16 cellular contexts compared by ENCODE assay signal in genomic region chr16:4680673-4681470, GRCh38. TPM values are rescaled to one million over a fixed set of nuclear protein-coding genes. Genes with fewer than 3 reads are reported as not detected.
DNase-seq lines count a peak whose midpoint lies in the region; ATAC-seq, FAIRE-seq and TF ChIP-seq lines count a peak whose summit lies in the region.
"Had no signal": no experiment of that assay in that cellular context is flagged by ENCODE, and none has a peak within 500 bp of the region (broad histone marks: within the 10 kb centered on the region; RNA-seq: fewer than 3 reads in every experiment).

No MANE protein-coding gene starts in this region.

- H3K36me3 Mint-ChIP-seq in MCF 10A (ENCODE audit: insufficient read depth, unreplicated experiment): peaks cover 60% of the 10 kb centered on the region
- peaks cover 62% of the 10 kb centered on the region for H3K36me3 Mint-ChIP-seq in stimulated activated effector memory CD8-positive, alpha-beta T cell treated with anti-CD3 and anti-CD28 coated beads, Interleukin-12 subunit alpha, Interleukin-12 subunit beta, amount 100 ng/mL, for 72 hours

- no peak for FAIRE-seq in kidney (lab: Jason Lieb, UNC)
- FAIRE-seq: endothelial cell of umbilical vein had no signal

- H3K9me3 Mint-ChIP-seq in MCF 10A (ENCODE audit: unreplicated experiment): no peaks in the 10 kb centered on the region
- H3K9me3 Mint-ChIP-seq in stimulated activated effector memory CD8-positive, alpha-beta T cell treated with anti-CD3 and anti-CD28 coated beads, Interleukin-12 subunit alpha, Interleukin-12 subunit beta, amount 100 ng/mL, for 72 hours: no peaks in the 10 kb centered on the region
- H3K9me3 Mint-ChIP-seq: activated T-cell treated with anti-CD3 and anti-CD28 coated beads, Interleukin-2, amount 50 U/mL, for 4 hours had no signal

- H3K4me3 Mint-ChIP-seq in MCF 10A (ENCODE audit: unreplicated experiment): peak overlapping the region; percentile 79
- no peak overlapping the region for H3K4me3 Mint-ChIP-seq in stimulated activated effector memory CD8-positive, alpha-beta T cell treated with anti-CD3 and anti-CD28 coated beads, Interleukin-12 subunit alpha, Interleukin-12 subunit beta, amount 100 ng/mL, for 72 hours
- H3K4me3 Mint-ChIP-seq: activated T-cell treated with anti-CD3 and anti-CD28 coated beads, Interleukin-2, amount 50 U/mL, for 4 hours had no signal

- H3K4me3 ChIP-seq in LNCaP clone FGC (ENCODE audit: low read depth, low read length): peak overlapping the region; percentile 75
- peak overlapping the region in 1 of 2 donors; percentile 52 for H3K4me3 ChIP-seq in kidney (ENCODE audit: low read length in 2 of 2)

- ATAC-seq in stimulated activated effector memory CD8-positive, alpha-beta T cell treated with anti-CD3 and anti-CD28 coated beads, Interleukin-12 subunit alpha, Interleukin-12 subunit beta, amount 100 ng/mL, for 72 hours: no peak
- ATAC-seq in GM18517 (IDR thresholded peaks at IDR 0.05; ENCODE audit: unreplicated experiment): no peak
- ATAC-seq: activated T-cell treated with anti-CD3 and anti-CD28 coated beads, Interleukin-2, amount 50 U/mL, for 4 hours; HCT116 had no signal

- TF ChIP-seq CTCF in LNCaP clone FGC (IDR thresholded peaks at IDR 0.05; ENCODE audit: control insufficient read depth, extremely low read depth, insufficient read depth): no peak
- TF ChIP-seq CTCF in MCF 10A (IDR thresholded peaks at IDR 0.05; ENCODE audit: unreplicated experiment): no peak
- no peak for TF ChIP-seq CTCF in kidney (IDR thresholded peaks at IDR 0.05; ENCODE audit: borderline replicate concordance, extremely low read depth, insufficient read depth)

- no peaks in the 10 kb centered on the region for H3K9me3 ChIP-seq in kidney (ENCODE audit: control insufficient read depth in 1 of 2, low read length in 2 of 2)

- H3K9ac ChIP-seq in kidney (ENCODE audit: low read length in 2 of 2): peak overlapping the region in 1 of 2 donors; percentile 51

- H3K36me3 ChIP-seq in kidney (ENCODE audit: control insufficient read depth in 1 of 2, insufficient read depth in 2 of 2, low read length in 2 of 2): peaks cover 4 to 6% of the 10 kb centered on the region in 2 donors

- no peaks in the 10 kb centered on the region for H3K27me3 Mint-ChIP-seq in MCF 10A (ENCODE audit: insufficient read depth, unreplicated experiment)

- H3K27ac ChIP-seq in kidney (ENCODE audit: low read depth in 2 of 2, low read length in 2 of 2): peak overlapping the region; percentile 64 to 88

- BruUV-seq in MCF 10A (replicated peaks; lab: Mats Ljungman, UMichigan): TSS peak; percentile 54

- intact Hi-C loops in MCF 10A (cut with micrococcal nuclease): no loop called here
- intact Hi-C loops in kidney (cut with DNase I): no loop called here

- peak overlapping the region; percentile 97 for H3K27ac Mint-ChIP-seq in MCF 10A (ENCODE audit: low read depth, unreplicated experiment)
- H3K27ac Mint-ChIP-seq in stimulated activated effector memory CD8-positive, alpha-beta T cell treated with anti-CD3 and anti-CD28 coated beads, Interleukin-12 subunit alpha, Interleukin-12 subunit beta, amount 100 ng/mL, for 72 hours: peak overlapping the region; percentile 72

- peaks cover 15% of the 10 kb centered on the region for H3K4me1 Mint-ChIP-seq in MCF 10A (ENCODE audit: insufficient read depth, unreplicated experiment)
- peaks cover 21% of the 10 kb centered on the region for H3K4me1 Mint-ChIP-seq in stimulated activated effector memory CD8-positive, alpha-beta T cell treated with anti-CD3 and anti-CD28 coated beads, Interleukin-12 subunit alpha, Interleukin-12 subunit beta, amount 100 ng/mL, for 72 hours

- CTCF ChIA-PET in MCF 10A (lab: Yijun Ruan, JAX): interaction anchor here (0.6 to 3.5 kb wide), 3 partner anchors 47 to 56 kb away, joined by 4 to 18 read pairs (median 4); partner anchors contain the start of genes ANKS3, DNAAF8 and MGRN1

- peaks cover 7 to 16% of the 10 kb centered on the region in 2 donors for H3K4me1 ChIP-seq in kidney (ENCODE audit: control insufficient read depth in 1 of 2, insufficient read depth in 1 of 2, low read depth in 1 of 2, low read length in 2 of 2)

- no peak for DNase-seq in LNCaP clone FGC (ENCODE audit: low read depth)
- peak; percentile 66 for DNase-seq in MCF 10A (ENCODE audit: unreplicated experiment)
- peak; percentile 77 for DNase-seq in kidney
- no peak for DNase-seq in stimulated activated effector memory CD8-positive, alpha-beta T cell treated with anti-CD3 and anti-CD28 coated beads, Interleukin-12 subunit alpha, Interleukin-12 subunit beta, amount 100 ng/mL, for 72 hours (ENCODE audit: low spot score in 2 of 2)
- no peak for DNase-seq in NCI-H2029 treated with DMSO at 0.1 percent for 48 hours (lab: John Stamatoyannopoulos, UW)
- no peak for DNase-seq in RKO (ENCODE audit: low spot score)
- no peak for DNase-seq in activated CD4-positive, CD25-positive, alpha-beta regulatory T cell treated with anti-CD3 and anti-CD28 coated beads, Interleukin-2, amount 50 U/mL, for 72 hours
- DNase-seq: activated T-cell treated with anti-CD3 and anti-CD28 coated beads, Interleukin-2, amount 50 U/mL, for 4 hours; DMS53; NCI-H345; stimulated activated CD4-positive, alpha-beta T cell treated with anti-CD3 and anti-CD28 coated beads, Interleukin-1b, Interleukin-23, amount 100 ng/mL, for 48 hours; SW 1271 had no signal

- POLR2A ChIA-PET in MCF 10A (lab: Yijun Ruan, JAX): interaction anchor here (0.7 to 2.5 kb wide), 15 partner anchors 8 to 262 kb away, joined by 3 to 30 read pairs (median 7); partner anchors contain the start of genes ANKS3, DNAAF8, MGRN1 and NUDT16L1

RNA-seq across cellular contexts. Expression of gene NUDT16L1, which starts 12.5 kb away (rescaled TPM):
- total RNA-seq in MCF 10A (2022) (18.3 and 21.8 TPM in 2 replicates), kidney (30.6 TPM)
- 69.4 TPM for polyA plus RNA-seq in kidney (ENCODE audit: insufficient read depth, low read depth, low replicate concordance)

RNA-seq across cellular contexts. Expression of gene ANKS3, which starts 53.2 kb away (rescaled TPM):
- total RNA-seq in MCF 10A (2022) (29.9 and 35.0 TPM in 2 replicates), kidney (27.6 TPM)
- polyA plus RNA-seq in kidney (ENCODE audit: insufficient read depth, low read depth, low replicate concordance): 20.7 TPM

RNA-seq across cellular contexts. Expression of gene DNAAF8, which starts 53.5 kb away (rescaled TPM):
- total RNA-seq in MCF 10A (2022): 0.56 and 1.6 TPM in 2 replicates
- total RNA-seq in kidney: 1.8 TPM
- 4.0 TPM for polyA plus RNA-seq in kidney (ENCODE audit: insufficient read depth, low read depth, low replicate concordance)
- total RNA-seq: HT1080 had no signal

RNA-seq across cellular contexts. Expression of gene MGRN1, which starts 56.2 kb away (rescaled TPM):
- total RNA-seq in MCF 10A (2022) (61.3 and 62.9 TPM in 2 replicates), kidney (90.8 TPM)
- 19.7 TPM for polyA plus RNA-seq in kidney (ENCODE audit: insufficient read depth, low read depth, low replicate concordance)

Comparison
In these comparisons a context has a peak if more than half of its experiments do, and no peak if none do; other contexts are left out.
1. DNase-seq: peak in MCF 10A (single experiment) and kidney (single experiment); none in LNCaP clone FGC (single experiment), stimulated activated effector memory CD8-positive, alpha-beta T cell treated with anti-CD3 and anti-CD28 coated beads, Interleukin-12 subunit alpha, Interleukin-12 subunit beta, amount 100 ng/mL, for 72 hours (0 of 2), NCI-H2029 treated with DMSO at 0.1 percent for 48 hours (single experiment), RKO (single experiment) and activated CD4-positive, CD25-positive, alpha-beta regulatory T cell treated with anti-CD3 and anti-CD28 coated beads, Interleukin-2, amount 50 U/mL, for 72 hours (single experiment).